Comparison of ENCODE assay signal across 8 cellular contexts in genomic region chr1:212415107-212415841, GRCh38. TPM values are rescaled to one million over a fixed set of nuclear protein-coding genes. Genes with fewer than 3 reads are reported as not detected.
DNase-seq lines count a peak whose midpoint lies in the region; TF ChIP-seq lines count a peak whose summit lies in the region.

No MANE protein-coding gene starts in this region.

- H3K4me3 Mint-ChIP-seq in immature natural killer cell: peak overlapping the region; percentile 87 to 94 (median 92)

- no peaks in the 10 kb centered on the region for H3K9me3 Mint-ChIP-seq in immature natural killer cell

- 65 to 71% (median 66%) methylated on average over 13 of the region's 13 CpGs for WGBS in stomach, 5 donors

- peaks cover 1 to 8% (median 6%) of the 10 kb centered on the region in 3 donors for H3K36me3 Mint-ChIP-seq in immature natural killer cell

- TF ChIP-seq CTCF in 22Rv1 (IDR thresholded peaks at IDR 0.05) (no peak), stomach (IDR thresholded peaks at IDR 0.05) (no peak)

- peaks cover 13% of the 10 kb centered on the region for H3K4me1 ChIP-seq in HAP-1
- H3K4me1 ChIP-seq in stomach: peaks cover 5 to 23% (median 15%) of the 10 kb centered on the region in 4 donors

- H3K27ac ChIP-seq in 22Rv1: peak overlapping the region; percentile 51; the same call in 1 of the 2 replicates
- peak overlapping the region in 4 of 5 donors; percentile 59 to 79 (median 74) for H3K27ac ChIP-seq in stomach

- H3K9me3 ChIP-seq in HAP-1 (no peaks in the 10 kb centered on the region), stomach (no peaks in the 10 kb centered on the region)

- TF ChIP-seq EP300 in stomach (IDR thresholded peaks at IDR 0.05): no peak

- H3K4me3 ChIP-seq in HAP-1: peak overlapping the region; percentile 83
- peak overlapping the region; percentile 76 to 89 (median 86) for H3K4me3 ChIP-seq in stomach

- DNase-seq in HAP-1 (ENCODE audit: low spot score in 2 of 2) (no peak), immature natural killer cell (peak; percentile 59 to 65 (median 64)), stomach (no peak), ACHN (no peak), DMS79 treated with DMSO at 0.1 percent for 48 hours (lab: John Stamatoyannopoulos, UW) (no peak), SK-N-DZ (ENCODE audit: low spot score) (no peak)
- DNase-seq in activated T-cell treated with anti-CD3 and anti-CD28 coated beads, Interleukin-2, amount 50 U/mL, for 48 hours: peak; percentile 22 to 24

- TF ChIP-seq POLR2A in stomach (IDR thresholded peaks at IDR 0.05): no peak

- peaks cover 0 to 4% (median 2%) of the 10 kb centered on the region in 3 donors for H3K27me3 Mint-ChIP-seq in immature natural killer cell (ENCODE audit: low read depth in 3 of 3)

- peaks cover 38 to 39% of the 10 kb centered on the region in 2 donors for H3K4me1 Mint-ChIP-seq in immature natural killer cell

- peaks cover 12% of the 10 kb centered on the region for H3K36me3 ChIP-seq in HAP-1 (replicated peaks)
- H3K36me3 ChIP-seq in stomach: peaks cover under 1 to 15% (median 9%) of the 10 kb centered on the region in 4 donors

- peak overlapping the region; percentile 89 to 98 (median 94) for H3K27ac Mint-ChIP-seq in immature natural killer cell

- no peaks in the 10 kb centered on the region for H3K27me3 ChIP-seq in HAP-1 (ENCODE audit: low read depth)
- H3K27me3 ChIP-seq in stomach: no peaks in the 10 kb centered on the region

- in situ Hi-C loops in HAP-1 (cut with MboI; ENCODE audit: low sequenced_read_pairs) (no loop called here), ACHN (cut with HindIII; ENCODE audit: low pct_ligation_motif_present, low pct_unique_long_range_greater_than_20kb, low sequenced_read_pairs) (no loop called here)

- intact Hi-C loops in stomach (cut with DNase I; ENCODE audit: low total_unique reads): no loop called here

RNA-seq across cellular contexts. Expression of gene PACC1, which starts 0.6 kb away (rescaled TPM):
- polyA plus RNA-seq in immature natural killer cell (10 to 100 TPM in 1 of 3 donors, 1 to 10 TPM in 2; 9.2 to 10.2 (median 9.8) TPM), stomach (1 to 10 TPM in 2 of 3 donors, under 1 TPM in 1; 0.76 to 2.2 (median 1.9) TPM)
- total RNA-seq in stomach: 1 to 10 TPM in 4 of 5 donors, under 1 TPM in 1; 0.58 to 6.4 (median 3.8) TPM
- polyA plus RNA-seq in SK-N-DZ (2014; cell fraction: cytosol; rRNA removed): 54.6 and 55.2 TPM in 2 replicates
- 23.1 and 42.8 TPM in 2 replicates for polyA plus RNA-seq in SK-N-DZ (2014; cell fraction: nucleus; rRNA removed)

RNA-seq across cellular contexts. Expression of gene NENF, which starts 17.4 kb away (rescaled TPM):
- polyA plus RNA-seq in immature natural killer cell: 10 to 100 TPM; 25.4 to 69.9 (median 67.5) TPM
- total RNA-seq in stomach: 10 to 100 TPM in 4 of 5 donors, 1 to 10 TPM in 1; 6.4 to 40.6 (median 35.1) TPM
- polyA plus RNA-seq in stomach: 10 to 100 TPM; 71.1 to 96.5 (median 95.1) TPM
- 62.5 and 74.0 TPM in 2 replicates for polyA plus RNA-seq in SK-N-DZ (2014; cell fraction: cytosol; rRNA removed)
- polyA plus RNA-seq in SK-N-DZ (2014; cell fraction: nucleus; rRNA removed): 59.9 and 93.7 TPM in 2 replicates

Comparison
In these comparisons a context has a peak if more than half of its experiments do, and no peak if none do; other contexts are left out.
1. DNase-seq: peak in activated T-cell treated with anti-CD3 and anti-CD28 coated beads, Interleukin-2, amount 50 U/mL, for 48 hours (2 of 2) and immature natural killer cell (3 of 3); none in HAP-1 (0 of 2), stomach (single experiment), ACHN (single experiment), DMS79 treated with DMSO at 0.1 percent for 48 hours (single experiment) and SK-N-DZ (single experiment).